ENCODE assay signal across 10 cellular contexts in the genomic region with DNA sequence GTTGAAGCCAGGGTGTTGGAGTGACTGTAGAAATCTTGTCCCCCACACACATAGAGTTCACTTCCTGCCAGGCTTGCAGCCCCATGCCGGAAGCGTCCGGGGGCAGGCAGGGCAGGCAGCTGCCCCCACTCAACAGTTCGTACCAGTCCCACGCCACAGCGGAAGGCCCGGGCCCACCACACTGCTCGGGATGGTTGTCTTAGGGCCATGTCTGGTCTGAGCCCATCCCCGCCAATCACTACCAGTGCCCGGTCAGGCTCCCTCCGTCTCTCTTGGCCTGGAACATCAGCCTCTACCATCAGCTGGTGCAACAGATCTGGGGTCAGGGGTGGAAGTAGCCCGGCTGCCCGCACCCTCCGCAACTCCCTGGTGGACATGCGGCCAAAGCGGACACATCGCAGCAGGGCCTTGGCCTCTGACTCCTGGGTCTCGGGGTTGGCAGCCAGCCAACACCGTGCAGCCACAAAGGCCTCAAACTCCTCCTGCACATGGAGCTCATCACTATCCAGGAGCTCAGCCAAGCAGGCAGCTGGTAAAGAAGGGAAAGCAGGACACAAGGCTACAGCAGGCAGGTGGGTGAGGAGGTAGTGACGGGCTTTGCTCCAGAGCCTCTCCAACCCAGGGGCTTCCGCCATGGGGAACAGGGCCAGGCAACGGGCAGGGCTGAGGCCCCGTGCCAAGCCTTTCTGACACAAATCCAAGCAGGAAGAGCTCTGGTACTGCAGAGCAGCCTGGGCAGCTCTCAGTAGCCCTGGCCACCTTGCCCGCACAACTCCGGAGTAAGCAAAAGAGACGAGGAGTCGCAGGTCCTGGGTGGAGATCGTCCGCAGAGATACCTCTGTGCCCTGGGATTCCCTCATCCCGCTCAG. TPM values are rescaled to one million over a fixed set of nuclear protein-coding genes. Genes with fewer than 3 reads are reported as not detected.
DNase-seq lines count a peak whose midpoint lies in the region; ATAC-seq, FAIRE-seq and TF ChIP-seq lines count a peak whose summit lies in the region.
"Had no signal": no experiment of that assay in that cellular context is flagged by ENCODE, and none has a peak within 500 bp of the region (broad histone marks: within the 10 kb centered on the region; RNA-seq: fewer than 3 reads in every experiment).

No MANE protein-coding gene starts in this region.

- no peak for TF ChIP-seq CTCF in activated B cell treated with CpG ODN at 0.5 μM for 24 hours (IDR thresholded peaks at IDR 0.05)
- no peak for TF ChIP-seq CTCF in kidney (IDR thresholded peaks at IDR 0.05; ENCODE audit: borderline replicate concordance, extremely low read depth, insufficient read depth)

- H3K4me1 ChIP-seq in kidney (ENCODE audit: control insufficient read depth in 1 of 2, insufficient read depth in 1 of 2, low read depth in 1 of 2, low read length in 2 of 2) = peaks cover 0 to 5% of the 10 kb centered on the region in 2 donors

- H3K9me3 Mint-ChIP-seq in activated B cell treated with CpG ODN at 0.5 μM for 24 hours = no peaks in the 10 kb centered on the region
- peaks cover 3% of the 10 kb centered on the region in 2 donors for H3K9me3 Mint-ChIP-seq in stimulated activated naive B cell treated with anti-CD40 and anti-IgM and Interleukin-4, amounts not matched to agents 10 μg/mL and 1 μg/mL and 100 μg/mL, for 72 hours

- peak; percentile 21 for DNase-seq in NCI-H1694 treated with DMSO at 0.1 percent for 48 hours (lab: John Stamatoyannopoulos, UW)
- no peak for DNase-seq in NCI-H1694 (lab: John Stamatoyannopoulos, UW)
- DNase-seq in activated B cell treated with CpG ODN at 0.5 μM for 24 hours = no peak
- peak; percentile 79 for DNase-seq in kidney
- no peak for DNase-seq in stimulated activated naive B cell treated with anti-CD40 and anti-IgM and Interleukin-4, amounts not matched to agents 10 μg/mL and 1 μg/mL and 100 μg/mL, for 72 hours
- DNase-seq in activated CD4-positive, CD25-positive, alpha-beta regulatory T cell (lab: John Stamatoyannopoulos, UW) = no peak
- DNase-seq: activated CD4-positive, alpha-beta T cell treated with anti-CD3 and anti-CD28 coated beads, Interleukin-2, amount 50 U/mL, for 48 hours; NCI-H226 had no signal

- ATAC-seq in activated B cell treated with CpG ODN at 0.5 μM for 24 hours (ENCODE audit: low read depth) (no peak), GM19035 (IDR thresholded peaks at IDR 0.05; ENCODE audit: unreplicated experiment) (no peak), HG03342 (IDR thresholded peaks at IDR 0.05; ENCODE audit: unreplicated experiment) (no peak)
- ATAC-seq in stimulated activated naive B cell treated with anti-CD40 and anti-IgM and Interleukin-4, amounts not matched to agents 10 μg/mL and 1 μg/mL and 100 μg/mL, for 72 hours (replicated peaks) = no peak

- H3K4me1 Mint-ChIP-seq in activated B cell treated with CpG ODN at 0.5 μM for 24 hours = peaks cover 58% of the 10 kb centered on the region
- H3K4me1 Mint-ChIP-seq in stimulated activated naive B cell treated with anti-CD40 and anti-IgM and Interleukin-4, amounts not matched to agents 10 μg/mL and 1 μg/mL and 100 μg/mL, for 72 hours = peaks cover 43 to 52% of the 10 kb centered on the region in 2 donors

- CTCF ChIA-PET in activated B cell treated with CpG ODN at 0.5 μM for 24 hours (lab: Charles Lee) = interaction anchor here (0.6 to 3.6 kb wide), 2 partner anchors 12 to 14 kb away, joined by 3 to 12 read pairs; no protein-coding TSS in a partner anchor

- H3K27ac ChIP-seq in kidney (ENCODE audit: low read depth in 2 of 2, low read length in 2 of 2) = no peak overlapping the region

- peak overlapping the region; percentile 96 for H3K27ac Mint-ChIP-seq in activated B cell treated with CpG ODN at 0.5 μM for 24 hours
- H3K27ac Mint-ChIP-seq in stimulated activated naive B cell treated with anti-CD40 and anti-IgM and Interleukin-4, amounts not matched to agents 10 μg/mL and 1 μg/mL and 100 μg/mL, for 72 hours = peak overlapping the region; percentile 91

- no peak for FAIRE-seq in kidney (lab: Jason Lieb, UNC)

- intact Hi-C loops in activated B cell treated with CpG ODN at 0.5 μM for 24 hours (cut with micrococcal nuclease) (no loop called here), kidney (cut with DNase I) (no loop called here)

- POLR2A ChIA-PET in activated B cell treated with CpG ODN at 0.5 μM for 24 hours (lab: Charles Lee) = interaction anchor here (1.5 to 2.6 kb wide), 6 partner anchors 8 to 87 kb away, joined by 3 to 12 read pairs (median 10); a partner anchor contains a TSS

- no peak overlapping the region for H3K9ac ChIP-seq in kidney (ENCODE audit: low read length in 2 of 2)

- H3K36me3 ChIP-seq in kidney (ENCODE audit: control insufficient read depth in 1 of 2, insufficient read depth in 2 of 2, low read length in 2 of 2) = no peaks in the 10 kb centered on the region

- no peaks in the 10 kb centered on the region for H3K27me3 Mint-ChIP-seq in activated B cell treated with CpG ODN at 0.5 μM for 24 hours
- no peaks in the 10 kb centered on the region for H3K27me3 Mint-ChIP-seq in stimulated activated naive B cell treated with anti-CD40 and anti-IgM and Interleukin-4, amounts not matched to agents 10 μg/mL and 1 μg/mL and 100 μg/mL, for 72 hours

- H3K36me3 Mint-ChIP-seq in activated B cell treated with CpG ODN at 0.5 μM for 24 hours (ENCODE audit: low read depth) = no peaks in the 10 kb centered on the region
- H3K36me3 Mint-ChIP-seq in stimulated activated naive B cell treated with anti-CD40 and anti-IgM and Interleukin-4, amounts not matched to agents 10 μg/mL and 1 μg/mL and 100 μg/mL, for 72 hours = peaks cover 0 to 5% of the 10 kb centered on the region in 2 donors

- H3K4me3 ChIP-seq in kidney (ENCODE audit: low read length in 2 of 2) = no peak overlapping the region

- no peak overlapping the region for H3K4me3 Mint-ChIP-seq in activated B cell treated with CpG ODN at 0.5 μM for 24 hours
- H3K4me3 Mint-ChIP-seq in stimulated activated naive B cell treated with anti-CD40 and anti-IgM and Interleukin-4, amounts not matched to agents 10 μg/mL and 1 μg/mL and 100 μg/mL, for 72 hours = peak overlapping the region in 1 of 2 donors; percentile 58

- H3K9me3 ChIP-seq in kidney (ENCODE audit: control insufficient read depth in 1 of 2, low read length in 2 of 2) = no peaks in the 10 kb centered on the region

RNA-seq across cellular contexts. Expression of a gene that starts 5.9 kb away (rescaled TPM):
- 0.42 and 0.53 TPM in 2 replicates for total RNA-seq in activated B cell treated with CpG ODN at 0.5 μM for 24 hours
- total RNA-seq in kidney = 0.72 TPM
- polyA plus RNA-seq in kidney (ENCODE audit: insufficient read depth, low read depth, low replicate concordance) = 0.24 TPM

RNA-seq across cellular contexts. Expression of a gene that starts 16.7 kb away (rescaled TPM):
- total RNA-seq in activated B cell treated with CpG ODN at 0.5 μM for 24 hours (99.0 and 120 TPM in 2 replicates), kidney (45.2 TPM)
- polyA plus RNA-seq in kidney (ENCODE audit: insufficient read depth, low read depth, low replicate concordance) = 11.2 TPM

RNA-seq across cellular contexts. Expression of a gene that starts 24.6 kb away (rescaled TPM):
- total RNA-seq in activated B cell treated with CpG ODN at 0.5 μM for 24 hours (98.3 and 112 TPM in 2 replicates), kidney (32.4 TPM)
- polyA plus RNA-seq in kidney (ENCODE audit: insufficient read depth, low read depth, low replicate concordance) = 30.3 TPM

RNA-seq across cellular contexts. Expression of a gene that starts 25.0 kb away (rescaled TPM):
- total RNA-seq in activated B cell treated with CpG ODN at 0.5 μM for 24 hours (215 and 231 TPM in 2 replicates), kidney (119 TPM)
- 109 TPM for polyA plus RNA-seq in kidney (ENCODE audit: insufficient read depth, low read depth, low replicate concordance)

RNA-seq across cellular contexts. Expression of a gene that starts 31.2 kb away (rescaled TPM):
- total RNA-seq in activated B cell treated with CpG ODN at 0.5 μM for 24 hours (84.8 and 87.3 TPM in 2 replicates), kidney (35.7 TPM)
- polyA plus RNA-seq in kidney (ENCODE audit: insufficient read depth, low read depth, low replicate concordance) = 33.3 TPM

Comparison
In these comparisons a context has a peak if more than half of its experiments do, and no peak if none do; other contexts are left out.
1. DNase-seq: peak in NCI-H1694 treated with DMSO at 0.1 percent for 48 hours (single experiment) and kidney (single experiment); none in NCI-H1694 (single experiment), activated B cell treated with CpG ODN at 0.5 μM for 24 hours (single experiment), stimulated activated naive B cell treated with anti-CD40 and anti-IgM and Interleukin-4, amounts not matched to agents 10 μg/mL and 1 μg/mL and 100 μg/mL, for 72 hours (single experiment) and activated CD4-positive, CD25-positive, alpha-beta regulatory T cell (0 of 4).